In genomic region chr13:68984688-68985319, GRCh38 we compare ENCODE assay signal across 20 cellular contexts.
DNase-seq lines count a peak whose midpoint lies in the region; ATAC-seq lines count a peak whose summit lies in the region.
"Had no signal": no experiment of that assay in that cellular context is flagged by ENCODE, and none has a peak within 500 bp of the region (broad histone marks: within the 10 kb centered on the region; RNA-seq: fewer than 3 reads in every experiment).

No MANE protein-coding gene starts in this region.

- H3K4me3 Mint-ChIP-seq in stimulated activated memory B cell treated with anti-CD40 and anti-IgM and Interleukin-4, amounts not matched to agents 10 μg/mL and 1 μg/mL and 100 μg/mL, for 72 hours, result no peak overlapping the region
- H3K4me3 Mint-ChIP-seq: B cell, CD14-positive monocyte had no signal

- DNase-seq in D341Med (ENCODE audit: low spot score) (peak; percentile 12), HuH-7 (ENCODE audit: low spot score) (peak; percentile 42), right cardiac atrium (peak in 2 of 3 donors; percentile 40 to 41), NCI-H2227 (lab: John Stamatoyannopoulos, UW; ENCODE audit: unreplicated experiment) (no peak), iPS-NIHi7 (ENCODE audit: extremely low spot score) (no peak)
- DNase-seq: H7, NCI-H1092 treated with DMSO at 0.1 percent for 48 hours, NCI-H146, NCI-H2029, NCI-H226, NCI-H510A treated with DMSO at 0.1 percent for 48 hours, NCI-H748 treated with DMSO at 0.1 percent for 48 hours had no signal

- no peak overlapping the region for H3K27ac Mint-ChIP-seq in stimulated activated memory B cell treated with anti-CD40 and anti-IgM and Interleukin-4, amounts not matched to agents 10 μg/mL and 1 μg/mL and 100 μg/mL, for 72 hours
- H3K27ac Mint-ChIP-seq: B cell, CD14-positive monocyte had no signal

- no peaks in the 10 kb centered on the region for H3K36me3 Mint-ChIP-seq in stimulated activated memory B cell treated with anti-CD40 and anti-IgM and Interleukin-4, amounts not matched to agents 10 μg/mL and 1 μg/mL and 100 μg/mL, for 72 hours
- H3K36me3 Mint-ChIP-seq: CD14-positive monocyte had no signal

- no peaks in the 10 kb centered on the region for H3K27me3 ChIP-seq in right cardiac atrium (ENCODE audit: control insufficient read depth, insufficient read depth)

- H3K27ac ChIP-seq in right cardiac atrium (ENCODE audit: low read length), result no peak overlapping the region
- H3K27ac ChIP-seq: A549, HL-60, KMS-11, RWPE1 had no signal

- H3K4me1 Mint-ChIP-seq in stimulated activated memory B cell treated with anti-CD40 and anti-IgM and Interleukin-4, amounts not matched to agents 10 μg/mL and 1 μg/mL and 100 μg/mL, for 72 hours, result no peaks in the 10 kb centered on the region
- H3K4me1 Mint-ChIP-seq: B cell, CD14-positive monocyte had no signal

- no peak overlapping the region for H3K4me3 ChIP-seq in right cardiac atrium (ENCODE audit: low read length)
- H3K4me3 ChIP-seq: A549 had no signal

- H3K27me3 Mint-ChIP-seq in stimulated activated memory B cell treated with anti-CD40 and anti-IgM and Interleukin-4, amounts not matched to agents 10 μg/mL and 1 μg/mL and 100 μg/mL, for 72 hours, result no peaks in the 10 kb centered on the region
- H3K27me3 Mint-ChIP-seq: B cell had no signal

- no peaks in the 10 kb centered on the region for H3K9me3 Mint-ChIP-seq in stimulated activated memory B cell treated with anti-CD40 and anti-IgM and Interleukin-4, amounts not matched to agents 10 μg/mL and 1 μg/mL and 100 μg/mL, for 72 hours

- intact Hi-C loops in right cardiac atrium (cut with DNase I), result no loop called here

- H3K9me3 ChIP-seq in right cardiac atrium (ENCODE audit: control insufficient read depth, low read length), result no peaks in the 10 kb centered on the region
- H3K9me3 ChIP-seq: A549 had no signal

- WGBS in right cardiac atrium, result 92% methylated on average over 37 of the region's 37 CpGs

- ATAC-seq in right cardiac atrium, result no peak
- peak; percentile 40 for ATAC-seq in stimulated activated memory B cell treated with anti-CD40 and anti-IgM and Interleukin-4, amounts not matched to agents 10 μg/mL and 1 μg/mL and 100 μg/mL, for 72 hours
- no peak for ATAC-seq in GM21717 (IDR thresholded peaks at IDR 0.05; ENCODE audit: unreplicated experiment)
- ATAC-seq: A549 had no signal

- no peaks in the 10 kb centered on the region for H3K4me1 ChIP-seq in right cardiac atrium (ENCODE audit: control insufficient read depth, insufficient read depth, low read length)
- H3K4me1 ChIP-seq: A549 had no signal

Comparison
In these comparisons a context has a peak if more than half of its experiments do, and no peak if none do; other contexts are left out.
1. DNase-seq: peak in D341Med (single experiment), HuH-7 (single experiment) and right cardiac atrium (2 of 3); none in NCI-H2227 (single experiment) and iPS-NIHi7 (single experiment).